ENCODE assay signal across 25 cellular contexts in the genomic region with DNA sequence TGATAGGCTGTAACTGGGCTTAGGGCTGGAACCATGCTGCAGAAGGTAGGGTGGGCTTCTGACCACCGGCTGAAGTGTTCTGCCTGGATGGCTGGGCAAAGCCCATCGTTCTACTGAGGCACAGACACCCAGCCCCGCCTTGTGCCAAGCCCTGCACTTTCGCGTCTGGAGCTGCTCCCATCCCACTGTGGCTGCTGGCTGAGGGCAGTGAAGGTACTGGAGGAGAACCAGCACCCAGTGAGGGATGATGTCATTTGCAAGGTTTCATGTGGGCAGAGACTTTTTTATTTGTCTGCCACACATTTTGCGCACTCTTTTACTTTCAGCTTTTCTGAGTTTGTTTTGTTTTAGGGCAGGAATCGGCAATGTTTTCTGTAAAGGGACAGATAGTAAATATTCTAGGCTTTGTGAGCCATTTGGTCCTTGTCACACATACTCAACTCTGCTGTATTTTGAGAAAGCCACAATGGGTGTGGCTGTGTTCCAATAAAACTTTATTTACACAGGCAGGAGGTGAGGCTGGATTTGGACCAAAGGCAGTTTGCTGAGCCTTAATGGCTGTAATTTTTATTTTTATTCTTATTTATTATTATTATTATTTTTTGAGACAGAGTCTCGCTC.
DNase-seq lines count a peak whose midpoint lies in the region; ATAC-seq and TF ChIP-seq lines count a peak whose summit lies in the region.
"Had no signal": no experiment of that assay in that cellular context is flagged by ENCODE, and none has a peak within 500 bp of the region (broad histone marks: within the 10 kb centered on the region; RNA-seq: fewer than 3 reads in every experiment).

No MANE protein-coding gene starts in this region.

- H4K8ac ChIP-seq in neuronal stem cell (ENCODE audit: low read depth, low read length) (no peak overlapping the region), H9 (replicated peaks; ENCODE audit: insufficient read length, low read depth, low read length) (no peak overlapping the region)

- H2BK120ac ChIP-seq in neuronal stem cell (ENCODE audit: low read depth, low read length) (no peak overlapping the region), H9 (ENCODE audit: low read depth, low read length, poor library complexity, severe bottlenecking) (no peak overlapping the region)

- no peak for ATAC-seq in GM21447 (IDR thresholded peaks at IDR 0.05; ENCODE audit: unreplicated experiment)
- no peak for ATAC-seq in natural killer cell
- ATAC-seq: Right ventricle myocardium inferior had no signal

- H3K4me1 Mint-ChIP-seq in natural killer cell, result no peaks in the 10 kb centered on the region
- H3K4me1 Mint-ChIP-seq in H9, result peaks cover 27 to 49% of the 10 kb centered on the region in 2 experiments

- H2AFZ ChIP-seq in neuronal stem cell (ENCODE audit: low read length) (no peak overlapping the region), H9 (ENCODE audit: low read length) (no peak overlapping the region)
- H2AFZ ChIP-seq: PC-9 had no signal

- H2BK15ac ChIP-seq in neuronal stem cell (ENCODE audit: low read length), result peak overlapping the region; percentile 98
- no peak overlapping the region for H2BK15ac ChIP-seq in H9 (ENCODE audit: low read depth, low read length)

- no peak overlapping the region for H3K4me3 ChIP-seq in neuronal stem cell (ENCODE audit: low read length in 2 of 2)
- H3K4me3 ChIP-seq: A549; BLaER1 treated with 17β-estradiol and CSF1 and Interleukin-3, amounts not matched to agents 10 nM and 100 nM; PC-9; SJCRH30 had no signal

- H3K9ac ChIP-seq in neuronal stem cell (ENCODE audit: low read depth, low read length, poor library complexity) (peak overlapping the region; percentile 47), H9 (ENCODE audit: extremely low read depth, insufficient read length, low read length) (no peak overlapping the region)
- H3K9ac ChIP-seq: BLaER1 treated with 17β-estradiol and CSF1 and Interleukin-3, amounts not matched to agents 10 nM and 100 nM had no signal

- no peak overlapping the region for H3K4ac ChIP-seq in neuronal stem cell (ENCODE audit: low read length)
- no peak overlapping the region for H3K4ac ChIP-seq in H9 (ENCODE audit: low read depth, low read length)

- no peak overlapping the region for H3K27ac ChIP-seq in neuronal stem cell (replicated peaks; ENCODE audit: low read length)
- no peak overlapping the region for H3K27ac ChIP-seq in H9 (ENCODE audit: insufficient read length, low read depth, low read length)
- H3K27ac ChIP-seq: BLaER1 treated with 17β-estradiol and CSF1 and Interleukin-3, amounts not matched to agents 10 nM and 100 nM; HL-60; PC-9; SJCRH30 had no signal

- no peaks in the 10 kb centered on the region for H3K36me3 ChIP-seq in neuronal stem cell (replicated peaks in 1 of 2; ENCODE audit: control insufficient read depth in 2 of 2, insufficient read depth in 2 of 2, low read length in 2 of 2)
- H3K36me3 ChIP-seq: SJCRH30 had no signal

- no peaks in the 10 kb centered on the region for H3K79me2 ChIP-seq in H9 (ENCODE audit: insufficient read depth, low read length)

- H3K27me3 Mint-ChIP-seq in natural killer cell (ENCODE audit: low read depth in 2 of 2), result peaks cover 0 to 10% of the 10 kb centered on the region in 2 donors
- peaks cover 11% of the 10 kb centered on the region for H3K27me3 Mint-ChIP-seq in H9 (ENCODE audit: low read depth)

- H3K27ac Mint-ChIP-seq in natural killer cell (no peak overlapping the region), H9 (no peak overlapping the region)
- H3K27ac Mint-ChIP-seq: CD4-positive, alpha-beta memory T cell had no signal

- peak overlapping the region; percentile 82 for H2BK12ac ChIP-seq in neuronal stem cell (ENCODE audit: low read length)
- H2BK12ac ChIP-seq in H9 (ENCODE audit: insufficient read length, low read depth, low read length), result no peak overlapping the region

- H3K4me1 ChIP-seq in neuronal stem cell (ENCODE audit: control insufficient read depth in 2 of 2, insufficient read depth in 1 of 2, low read depth in 1 of 2, low read length in 2 of 2), result peaks cover 0 to 25% of the 10 kb centered on the region in 2 donors
- no peaks in the 10 kb centered on the region; the same call in 1 of the 2 replicates for H3K4me1 ChIP-seq in H9 (ENCODE audit: insufficient read depth, low read length)
- H3K4me1 ChIP-seq: SJCRH30 had no signal

- no peak overlapping the region for H3T11ph ChIP-seq in H9 (ENCODE audit: low read length)

- peak overlapping the region; percentile 82 for H3K18ac ChIP-seq in neuronal stem cell (ENCODE audit: low read length)
- no peak overlapping the region for H3K18ac ChIP-seq in H9 (ENCODE audit: insufficient read length, low read depth, low read length)

- no peak overlapping the region for H2BK20ac ChIP-seq in H9 (ENCODE audit: low read depth, low read length, poor library complexity, severe bottlenecking)

- no CpG with 5 or more reads among the region's 8 CpGs for WGBS in neuronal stem cell (ENCODE audit: extremely low coverage in 2 of 2, insufficient read length in 2 of 2, insufficient replicate concordance in 1 of 2), 2 donors
- WGBS in H9 (ENCODE audit: extremely low coverage, insufficient read length, low lambda C conversion rate), result no CpG with 5 or more reads among the region's 8 CpGs

- H3K36me3 Mint-ChIP-seq in natural killer cell, result peaks cover 13% of the 10 kb centered on the region
- H3K36me3 Mint-ChIP-seq in H9 (ENCODE audit: insufficient read depth in 1 of 3, low read depth in 3 of 3), result peaks cover 0 to 5% (median 0%) of the 10 kb centered on the region in 3 experiments; a peak in 2 of 7 replicates

- H3K9me3 ChIP-seq in neuronal stem cell (replicated peaks in 1 of 2; ENCODE audit: control insufficient read depth in 2 of 2, insufficient read depth in 1 of 2, low read depth in 1 of 2, low read length in 2 of 2), result no peaks in the 10 kb centered on the region
- no peaks in the 10 kb centered on the region for H3K9me3 ChIP-seq in H9 (ENCODE audit: control insufficient read depth, low read depth, low read length)

- no peaks in the 10 kb centered on the region for H4K20me1 ChIP-seq in H9 (ENCODE audit: control insufficient read depth, insufficient read depth, insufficient read length)
- H4K20me1 ChIP-seq: BLaER1 treated with 17β-estradiol and CSF1 and Interleukin-3, amounts not matched to agents 10 nM and 100 nM had no signal

- TF ChIP-seq CTCF in natural killer cell (IDR thresholded peaks at IDR 0.05), result no peak
- no peak for TF ChIP-seq CTCF in H9 (conservative IDR thresholded peaks at IDR 0.05)

- H3K14ac ChIP-seq in neuronal stem cell (ENCODE audit: low read length) (no peak overlapping the region), H9 (ENCODE audit: insufficient read depth, low read length) (no peak overlapping the region)

- H4K91ac ChIP-seq in neuronal stem cell (ENCODE audit: low read depth, low read length, poor library complexity) (no peak overlapping the region), H9 (ENCODE audit: insufficient read length, low read depth, low read length) (no peak overlapping the region)

- intact Hi-C loops in natural killer cell (cut with micrococcal nuclease), result no loop called here

- H3K4me2 ChIP-seq in neuronal stem cell (ENCODE audit: insufficient read depth, low read length, poor library complexity, severe bottlenecking) (no peak overlapping the region), H9 (ENCODE audit: insufficient read depth, insufficient read length, low read length) (no peak overlapping the region)
- H3K4me2 ChIP-seq: A549; BLaER1 treated with 17β-estradiol and CSF1 and Interleukin-3, amounts not matched to agents 10 nM and 100 nM; PC-9 had no signal

- H2BK5ac ChIP-seq in neuronal stem cell (ENCODE audit: low read length) (peak overlapping the region; percentile 93), H9 (ENCODE audit: insufficient read length, low read length) (no peak overlapping the region)

- H2AK5ac ChIP-seq in neuronal stem cell (ENCODE audit: low read depth, low read length) (peak overlapping the region; percentile 99), H9 (ENCODE audit: insufficient read length, low read length) (no peak overlapping the region)

- H3K4me3 Mint-ChIP-seq in natural killer cell, result no peak overlapping the region
- no peak overlapping the region for H3K4me3 Mint-ChIP-seq in H9
- H3K4me3 Mint-ChIP-seq: CD4-positive, alpha-beta memory T cell had no signal

- H3K79me1 ChIP-seq in neuronal stem cell (ENCODE audit: low read depth, low read length) (no peaks in the 10 kb centered on the region), H9 (ENCODE audit: insufficient read depth, low read depth, low read length, poor library complexity, severe bottlenecking) (no peaks in the 10 kb centered on the region)

- H3K27me3 ChIP-seq in neuronal stem cell (ENCODE audit: control insufficient read depth in 3 of 3, insufficient read depth in 3 of 3, low read depth in 1 of 3, low read length in 3 of 3) (no peaks in the 10 kb centered on the region), H9 (ENCODE audit: insufficient read depth, low read length) (no peaks in the 10 kb centered on the region)
- H3K27me3 ChIP-seq: BLaER1 treated with 17β-estradiol and CSF1 and Interleukin-3, amounts not matched to agents 10 nM and 100 nM had no signal

- H3K23me2 ChIP-seq in H9 (ENCODE audit: insufficient read length, low read depth, low read length, poor library complexity, severe bottlenecking), result no peaks in the 10 kb centered on the region

- H4K5ac ChIP-seq in H9 (ENCODE audit: insufficient read length, low read depth, low read length), result no peak overlapping the region

- H3K9me3 Mint-ChIP-seq in natural killer cell (peaks cover 2 to 6% of the 10 kb centered on the region in 2 donors), H9 (peaks cover 4 to 7% of the 10 kb centered on the region in 2 experiments; a peak in 4 of 5 replicates)

- H3K23ac ChIP-seq in neuronal stem cell (ENCODE audit: low read depth, low read length, poor library complexity), result no peak overlapping the region
- no peak overlapping the region for H3K23ac ChIP-seq in H9 (ENCODE audit: insufficient read length, low read depth, low read length)

- no peak overlapping the region for H3K56ac ChIP-seq in H9 (ENCODE audit: insufficient read length, low read depth, low read length)

- DNase-seq in activated effector memory CD4-positive, alpha-beta T cell treated with anti-CD3 and anti-CD28 coated beads, Interleukin-2, amount 50 U/mL, for 16 hours, result peak; percentile 46
- DNase-seq in activated effector memory CD4-positive, alpha-beta T cell treated with Interleukin-2 at 50 U/mL for 16 hours, result no peak
- DNase-seq in NCI-H69 (lab: John Stamatoyannopoulos, UW) (peak; percentile 7), neuronal stem cell (ENCODE audit: low spot score) (no peak), natural killer cell (no peak), H9 (no peak)
- DNase-seq: AML-193; CD4-positive, alpha-beta memory T cell; COR-L47; DMS53; Karpas-422; NCI-H1105; NCI-H1436 treated with DMSO at 0.1 percent for 48 hours; NCI-H187 treated with DMSO at 0.1 percent for 48 hours; NCI-H2107; NCI-H446 treated with DMSO at 0.1 percent for 48 hours; NCI-H526 treated with DMSO at 0.1 percent for 48 hours; NK-92 treated with Interleukin-12 subunit alpha and Interleukin-12 subunit beta, amount 100 ng/mL, for 24 hours; PC-9; SJCRH30 had no signal

Comparison
In these comparisons a context has a peak if more than half of its experiments do, and no peak if none do; other contexts are left out.
1. DNase-seq: peak in activated effector memory CD4-positive, alpha-beta T cell treated with anti-CD3 and anti-CD28 coated beads, Interleukin-2, amount 50 U/mL, for 16 hours (single experiment) and NCI-H69 (single experiment); none in activated effector memory CD4-positive, alpha-beta T cell treated with Interleukin-2 at 50 U/mL for 16 hours (single experiment), neuronal stem cell (single experiment), natural killer cell (single experiment) and H9 (single experiment).